10 cellular contexts compared by ENCODE assay signal in the genomic region with DNA sequence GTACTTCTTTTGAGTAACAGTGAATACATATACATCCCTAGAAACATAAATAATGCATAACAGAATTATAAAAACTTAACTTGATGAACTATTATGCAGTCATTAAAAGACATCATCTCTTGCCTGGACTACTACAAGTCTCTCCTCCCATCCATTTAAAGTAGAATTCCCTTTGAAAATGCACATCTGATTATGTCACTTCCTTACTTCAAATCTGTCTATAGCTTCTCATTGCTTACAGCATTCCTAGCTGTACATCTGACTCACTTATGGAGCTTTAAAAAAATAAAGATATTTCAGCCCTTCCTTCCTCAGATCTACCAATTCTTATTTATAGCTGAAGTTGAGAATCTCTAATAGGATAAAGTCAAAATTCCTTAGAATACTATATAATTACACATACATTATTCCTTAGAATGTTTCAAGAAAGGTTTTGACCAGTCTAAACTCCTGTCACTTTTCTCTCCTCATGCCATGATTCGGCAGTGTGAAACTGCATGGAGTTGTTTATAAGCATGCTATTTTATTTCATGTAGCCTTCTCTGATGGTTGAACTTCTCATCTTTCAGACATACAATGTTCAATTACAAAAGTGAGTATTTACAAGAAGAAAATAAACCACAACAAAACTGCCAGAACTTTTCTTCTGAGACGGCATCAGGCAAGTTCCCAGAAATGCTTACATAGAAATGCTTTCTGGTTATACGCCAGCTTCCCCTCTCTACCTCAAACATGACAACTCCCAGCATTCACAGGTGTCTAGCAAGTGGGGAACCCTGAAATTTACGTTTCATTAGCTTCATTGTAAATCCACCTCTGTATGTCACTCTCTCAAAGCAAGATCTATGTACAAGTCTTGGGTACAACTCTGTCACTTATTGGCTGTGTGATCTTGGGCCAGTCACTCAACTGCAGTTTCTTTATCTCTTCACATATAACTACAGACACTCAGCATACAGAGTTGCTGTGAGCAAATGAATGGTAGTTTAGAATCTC. TPM values are rescaled to one million over a fixed set of nuclear protein-coding genes. Genes with fewer than 3 reads are reported as not detected.
DNase-seq lines count a peak whose midpoint lies in the region; ATAC-seq, FAIRE-seq and TF ChIP-seq lines count a peak whose summit lies in the region.
"Had no signal": no experiment of that assay in that cellular context is flagged by ENCODE, and none has a peak within 500 bp of the region (broad histone marks: within the 10 kb centered on the region; RNA-seq: fewer than 3 reads in every experiment).

No MANE protein-coding gene starts in this region.

- TF ChIP-seq CTCF in brain microvascular endothelial cell (IDR thresholded peaks at IDR 0.05; ENCODE audit: low read depth, low read length, missing control alignments), result no peak
- no peak for TF ChIP-seq CTCF in pancreas (IDR thresholded peaks at IDR 0.05)

- DNase-seq in GM12891 (ENCODE audit: insufficient read length, low spot score) (peak; percentile 2), RKO (ENCODE audit: low spot score) (peak; percentile 32), brain microvascular endothelial cell (no peak), non-pigmented ciliary epithelial cell (ENCODE audit: low read depth) (peak; percentile 48), pancreas (no peak)
- no peak for DNase-seq in stimulated activated CD8-positive, alpha-beta memory T cell treated with anti-CD3 and anti-CD28 coated beads, Interleukin-4, amount 100 ng/mL, for 48 hours
- DNase-seq: cerebellar nuclear complex, midbrain had no signal

- H3K36me3 ChIP-seq in brain microvascular endothelial cell (replicated peaks) (no peaks in the 10 kb centered on the region), pancreas (no peaks in the 10 kb centered on the region)

- no peaks in the 10 kb centered on the region for H3K27me3 ChIP-seq in brain microvascular endothelial cell (replicated peaks)
- H3K27me3 ChIP-seq in pancreas, result no peaks in the 10 kb centered on the region
- H3K27me3 ChIP-seq: hepatocyte had no signal

- H3K27ac ChIP-seq in brain microvascular endothelial cell (peak overlapping the region; percentile 28), pancreas (no peak overlapping the region)
- H3K27ac ChIP-seq: hepatocyte had no signal

- intact Hi-C loops in pancreas (cut with DNase I), result no loop called here

- no peaks in the 10 kb centered on the region for H3K9me3 ChIP-seq in pancreas

- H3K4me3 ChIP-seq in brain microvascular endothelial cell (ENCODE audit: low read depth, low read length) (no peak overlapping the region), pancreas (no peak overlapping the region)
- H3K4me3 ChIP-seq: hepatocyte had no signal

- 73 to 82% methylated on average over 4 of the region's 4 CpGs for WGBS in pancreas, 2 donors

- in situ Hi-C loops in brain microvascular endothelial cell (cut with HindIII; ENCODE audit: low pct_ligation_motif_present, low sequenced_read_pairs), result no loop called here

- H3K4me1 ChIP-seq in pancreas, result no peaks in the 10 kb centered on the region

- no peak for TF ChIP-seq POLR2A in GM12891 (IDR thresholded peaks at IDR 0.05; ENCODE audit: low read depth, low read length)

- FAIRE-seq in GM12891 (lab: Jason Lieb, UNC) (peak; percentile 13), pancreas (lab: Jason Lieb, UNC) (no peak)

- ATAC-seq in pancreas (no peak), HG03520 (IDR thresholded peaks at IDR 0.05; ENCODE audit: unreplicated experiment) (no peak)

TF ChIP-seq in GM12891, 5 proteins besides CTCF, POLR2A, EP300 and RAD21:
- TF ChIP-seq POU2F2 (IDR thresholded peaks at IDR 0.05; ENCODE audit: low read depth, low read length) (no peak), TAF1 (IDR thresholded peaks at IDR 0.05; ENCODE audit: low read depth, low read length) (no peak), SPI1 (IDR thresholded peaks at IDR 0.05; ENCODE audit: low read depth, low read length) (no peak), PAX5 (IDR thresholded peaks at IDR 0.05; ENCODE audit: insufficient read depth, low read length, severe bottlenecking) (no peak), POLR2AphosphoS5 (IDR thresholded peaks at IDR 0.05; ENCODE audit: low read depth, low read length) (no peak)

RNA-seq across cellular contexts. Expression of a gene that starts 42.9 kb away (rescaled TPM):
- polyA plus RNA-seq in GM12891 (2012; ENCODE audit: low read depth, missing spikeins), result 28.1 TPM
- 10 to 100 TPM in 2 of 6 donors, 1 to 10 TPM in 4; 5.8 to 17.2 (median 7.9) TPM for total RNA-seq in pancreas
- polyA plus RNA-seq in pancreas, result 10 to 100 TPM in 1 of 2 donors, 1 to 10 TPM in 1; 3.0 to 10.5 TPM

RNA-seq across cellular contexts. Expression of a gene that starts 57.3 kb away (rescaled TPM):
- 0.99 TPM for polyA plus RNA-seq in GM12891 (2012; ENCODE audit: low read depth, missing spikeins)
- total RNA-seq in pancreas, result 1 to 10 TPM in 3 of 6 donors, under 1 TPM in 3; 0.19 to 6.0 (median 0.99) TPM
- polyA plus RNA-seq in pancreas, result 1 to 10 TPM in 1 of 2 donors, under 1 TPM in 1; 0.87 to 2.2 TPM

Comparison
In these comparisons a context has a peak if more than half of its experiments do, and no peak if none do; other contexts are left out.
1. DNase-seq: peak in GM12891 (single experiment), RKO (single experiment) and non-pigmented ciliary epithelial cell (single experiment); none in brain microvascular endothelial cell (single experiment), stimulated activated CD8-positive, alpha-beta memory T cell treated with anti-CD3 and anti-CD28 coated beads, Interleukin-4, amount 100 ng/mL, for 48 hours (single experiment) and pancreas (0 of 6).